1 cellular context compared by ENCODE assay signal in the genomic region with DNA sequence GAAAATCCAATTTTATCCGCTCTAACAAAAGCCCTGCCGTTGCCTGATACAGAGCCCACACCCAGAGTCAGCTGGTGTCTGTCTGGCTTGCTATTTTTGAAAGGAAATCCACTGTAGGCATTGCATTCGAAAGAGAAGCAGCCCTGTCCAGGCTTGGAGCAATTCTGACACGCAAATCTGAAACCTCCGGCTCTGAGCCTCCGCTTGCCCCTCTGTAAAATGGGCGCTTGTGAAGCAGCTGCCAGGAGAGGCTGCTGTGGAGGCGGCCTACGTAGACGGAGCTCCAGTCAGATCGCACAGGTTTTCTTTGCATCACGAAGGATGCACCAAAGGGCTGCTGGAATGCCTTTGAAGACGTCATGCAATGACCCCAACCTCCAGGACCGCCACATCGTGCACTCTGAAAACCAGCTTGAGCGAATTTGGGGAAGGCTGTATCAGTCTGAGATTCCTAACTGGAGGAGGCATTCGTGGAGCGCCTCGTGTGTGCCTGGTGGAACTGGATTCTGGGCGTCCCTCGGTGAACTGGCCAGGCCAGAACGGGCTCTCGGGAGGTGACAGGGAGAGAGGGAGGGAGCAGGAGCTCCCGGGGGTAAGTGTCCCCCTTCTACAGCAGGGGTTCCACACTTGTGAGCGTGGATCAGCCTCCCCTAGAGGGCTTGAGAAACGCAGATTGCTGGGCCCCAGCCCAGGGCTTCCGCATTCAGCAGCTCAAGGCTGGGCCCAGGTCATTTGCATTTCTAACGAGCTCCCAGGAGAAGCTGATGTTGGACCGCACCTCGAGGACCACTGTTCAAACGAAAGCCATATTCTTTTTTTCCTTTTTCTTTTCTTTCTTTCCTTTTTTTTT.
TF ChIP-seq lines count a peak whose summit lies in the region.

No MANE protein-coding gene starts in this region.

TF ChIP-seq in HepG2, 621 proteins besides CTCF, POLR2A, EP300 and RAD21 (continued from another document):
- TF ChIP-seq, protein P1, sequence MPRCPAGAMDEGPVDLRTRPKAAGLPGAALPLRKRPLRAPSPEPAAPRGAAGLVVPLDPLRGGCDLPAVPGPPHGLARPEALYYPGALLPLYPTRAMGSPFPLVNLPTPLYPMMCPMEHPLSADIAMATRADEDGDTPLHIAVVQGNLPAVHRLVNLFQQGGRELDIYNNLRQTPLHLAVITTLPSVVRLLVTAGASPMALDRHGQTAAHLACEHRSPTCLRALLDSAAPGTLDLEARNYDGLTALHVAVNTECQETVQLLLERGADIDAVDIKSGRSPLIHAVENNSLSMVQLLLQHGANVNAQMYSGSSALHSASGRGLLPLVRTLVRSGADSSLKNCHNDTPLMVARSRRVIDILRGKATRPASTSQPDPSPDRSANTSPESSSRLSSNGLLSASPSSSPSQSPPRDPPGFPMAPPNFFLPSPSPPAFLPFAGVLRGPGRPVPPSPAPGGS (CRISPR knock-in tag; IDR thresholded peaks at IDR 0.05), result peak; percentile 51; the same call in 1 of the 2 replicates
- TF ChIP-seq HDAC2 (CRISPR knock-in tag; IDR thresholded peaks at IDR 0.05) (peak; percentile 32; the same call in 1 of the 2 replicates), ZNF501 (CRISPR knock-in tag; IDR thresholded peaks at IDR 0.05) (peak; percentile 19; the same call in 1 of the 2 replicates), ZNF572 (CRISPR knock-in tag; IDR thresholded peaks at IDR 0.05) (peak; percentile 50; the same call in 1 of the 2 replicates), HIVEP1 (CRISPR knock-in tag; IDR thresholded peaks at IDR 0.05) (no peak), PCBP1 (IDR thresholded peaks at IDR 0.05; ENCODE audit: borderline replicate concordance, low read depth, low read length) (0 out of 2 replicates have a peak, but pooled peaks have one; percentile 13), ZMAT3 (CRISPR knock-in tag; conservative IDR thresholded peaks at IDR 0.05) (0 out of 2 replicates have a peak, but pooled peaks have one; percentile 15), ZMYM3 (CRISPR knock-in tag; IDR thresholded peaks at IDR 0.05) (peak; percentile 100), ZNF121 (CRISPR knock-in tag; IDR thresholded peaks at IDR 0.05) (0 out of 2 replicates have a peak, but pooled peaks have one; percentile 0), ZBTB8A (CRISPR knock-in tag; IDR thresholded peaks at IDR 0.05; ENCODE audit: borderline replicate concordance, low read depth) (no peak), XRCC5 (optimal IDR thresholded peaks at IDR 0.05; ENCODE audit: low read length) (peak; percentile 16), NR2F1 (CRISPR knock-in tag; IDR thresholded peaks at IDR 0.05) (0 out of 4 replicates have a peak, but pooled peaks of 1 of the 2 experiments have one; percentile 15), ARID2 (CRISPR knock-in tag; IDR thresholded peaks at IDR 0.05; ENCODE audit: borderline replicate concordance) (no peak), CHD4 (IDR thresholded peaks at IDR 0.05; ENCODE audit: borderline replicate concordance, low read length) (peak; percentile 100), ZNF850 (CRISPR knock-in tag; conservative IDR thresholded peaks at IDR 0.05) (no peak), ZNF629 (CRISPR knock-in tag; conservative IDR thresholded peaks at IDR 0.05) (peak; percentile 100), ATF1 (CRISPR knock-in tag; IDR thresholded peaks at IDR 0.05) (0 out of 2 replicates have a peak, but pooled peaks have one; percentile 29), RCOR2 (CRISPR knock-in tag; IDR thresholded peaks at IDR 0.05) (peak; percentile 70), EHMT2 (IDR thresholded peaks at IDR 0.05; ENCODE audit: borderline replicate concordance, low read depth, low read length) (0 out of 2 replicates have a peak, but pooled peaks have one; percentile 6), KDM1A (CRISPR knock-in tag; IDR thresholded peaks at IDR 0.05) (peak; percentile 98), ZNF3 (CRISPR knock-in tag; IDR thresholded peaks at IDR 0.05) (peak; percentile 35; the same call in 1 of the 2 replicates)
- TF ChIP-seq, protein P2, sequence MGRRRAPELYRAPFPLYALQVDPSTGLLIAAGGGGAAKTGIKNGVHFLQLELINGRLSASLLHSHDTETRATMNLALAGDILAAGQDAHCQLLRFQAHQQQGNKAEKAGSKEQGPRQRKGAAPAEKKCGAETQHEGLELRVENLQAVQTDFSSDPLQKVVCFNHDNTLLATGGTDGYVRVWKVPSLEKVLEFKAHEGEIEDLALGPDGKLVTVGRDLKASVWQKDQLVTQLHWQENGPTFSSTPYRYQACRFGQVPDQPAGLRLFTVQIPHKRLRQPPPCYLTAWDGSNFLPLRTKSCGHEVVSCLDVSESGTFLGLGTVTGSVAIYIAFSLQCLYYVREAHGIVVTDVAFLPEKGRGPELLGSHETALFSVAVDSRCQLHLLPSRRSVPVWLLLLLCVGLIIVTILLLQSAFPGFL (CRISPR knock-in tag; IDR thresholded peaks at IDR 0.05), result no peak
- TF ChIP-seq, protein P3, sequence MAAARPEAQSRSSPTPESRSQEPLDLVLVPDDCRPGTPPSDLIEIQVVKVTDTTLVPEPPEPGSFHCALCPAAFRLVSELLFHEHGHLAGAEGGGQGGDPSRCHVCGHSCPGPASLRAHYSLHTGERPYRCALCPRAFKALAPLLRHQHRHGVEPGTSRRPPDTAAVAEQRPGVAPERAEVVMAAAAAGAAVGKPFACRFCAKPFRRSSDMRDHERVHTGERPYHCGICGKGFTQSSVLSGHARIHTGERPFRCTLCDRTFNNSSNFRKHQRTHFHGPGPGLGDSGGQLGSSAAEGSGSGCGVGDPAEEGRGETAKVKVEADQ (CRISPR knock-in tag; IDR thresholded peaks at IDR 0.05; ENCODE audit: borderline replicate concordance), result no peak
- TF ChIP-seq, protein P4, sequence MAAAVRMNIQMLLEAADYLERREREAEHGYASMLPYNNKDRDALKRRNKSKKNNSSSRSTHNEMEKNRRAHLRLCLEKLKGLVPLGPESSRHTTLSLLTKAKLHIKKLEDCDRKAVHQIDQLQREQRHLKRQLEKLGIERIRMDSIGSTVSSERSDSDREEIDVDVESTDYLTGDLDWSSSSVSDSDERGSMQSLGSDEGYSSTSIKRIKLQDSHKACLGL (CRISPR knock-in tag; IDR thresholded peaks at IDR 0.05), result 0 out of 2 replicates have a peak, but pooled peaks have one; percentile 6
- TF ChIP-seq, protein P5, sequence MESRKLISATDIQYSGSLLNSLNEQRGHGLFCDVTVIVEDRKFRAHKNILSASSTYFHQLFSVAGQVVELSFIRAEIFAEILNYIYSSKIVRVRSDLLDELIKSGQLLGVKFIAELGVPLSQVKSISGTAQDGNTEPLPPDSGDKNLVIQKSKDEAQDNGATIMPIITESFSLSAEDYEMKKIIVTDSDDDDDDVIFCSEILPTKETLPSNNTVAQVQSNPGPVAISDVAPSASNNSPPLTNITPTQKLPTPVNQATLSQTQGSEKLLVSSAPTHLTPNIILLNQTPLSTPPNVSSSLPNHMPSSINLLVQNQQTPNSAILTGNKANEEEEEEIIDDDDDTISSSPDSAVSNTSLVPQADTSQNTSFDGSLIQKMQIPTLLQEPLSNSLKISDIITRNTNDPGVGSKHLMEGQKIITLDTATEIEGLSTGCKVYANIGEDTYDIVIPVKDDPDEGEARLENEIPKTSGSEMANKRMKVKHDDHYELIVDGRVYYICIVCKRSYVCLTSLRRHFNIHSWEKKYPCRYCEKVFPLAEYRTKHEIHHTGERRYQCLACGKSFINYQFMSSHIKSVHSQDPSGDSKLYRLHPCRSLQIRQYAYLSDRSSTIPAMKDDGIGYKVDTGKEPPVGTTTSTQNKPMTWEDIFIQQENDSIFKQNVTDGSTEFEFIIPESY (CRISPR knock-in tag; IDR thresholded peaks at IDR 0.05), result peak; percentile 64; the same call in 1 of the 2 replicates
- TF ChIP-seq, protein P6, sequence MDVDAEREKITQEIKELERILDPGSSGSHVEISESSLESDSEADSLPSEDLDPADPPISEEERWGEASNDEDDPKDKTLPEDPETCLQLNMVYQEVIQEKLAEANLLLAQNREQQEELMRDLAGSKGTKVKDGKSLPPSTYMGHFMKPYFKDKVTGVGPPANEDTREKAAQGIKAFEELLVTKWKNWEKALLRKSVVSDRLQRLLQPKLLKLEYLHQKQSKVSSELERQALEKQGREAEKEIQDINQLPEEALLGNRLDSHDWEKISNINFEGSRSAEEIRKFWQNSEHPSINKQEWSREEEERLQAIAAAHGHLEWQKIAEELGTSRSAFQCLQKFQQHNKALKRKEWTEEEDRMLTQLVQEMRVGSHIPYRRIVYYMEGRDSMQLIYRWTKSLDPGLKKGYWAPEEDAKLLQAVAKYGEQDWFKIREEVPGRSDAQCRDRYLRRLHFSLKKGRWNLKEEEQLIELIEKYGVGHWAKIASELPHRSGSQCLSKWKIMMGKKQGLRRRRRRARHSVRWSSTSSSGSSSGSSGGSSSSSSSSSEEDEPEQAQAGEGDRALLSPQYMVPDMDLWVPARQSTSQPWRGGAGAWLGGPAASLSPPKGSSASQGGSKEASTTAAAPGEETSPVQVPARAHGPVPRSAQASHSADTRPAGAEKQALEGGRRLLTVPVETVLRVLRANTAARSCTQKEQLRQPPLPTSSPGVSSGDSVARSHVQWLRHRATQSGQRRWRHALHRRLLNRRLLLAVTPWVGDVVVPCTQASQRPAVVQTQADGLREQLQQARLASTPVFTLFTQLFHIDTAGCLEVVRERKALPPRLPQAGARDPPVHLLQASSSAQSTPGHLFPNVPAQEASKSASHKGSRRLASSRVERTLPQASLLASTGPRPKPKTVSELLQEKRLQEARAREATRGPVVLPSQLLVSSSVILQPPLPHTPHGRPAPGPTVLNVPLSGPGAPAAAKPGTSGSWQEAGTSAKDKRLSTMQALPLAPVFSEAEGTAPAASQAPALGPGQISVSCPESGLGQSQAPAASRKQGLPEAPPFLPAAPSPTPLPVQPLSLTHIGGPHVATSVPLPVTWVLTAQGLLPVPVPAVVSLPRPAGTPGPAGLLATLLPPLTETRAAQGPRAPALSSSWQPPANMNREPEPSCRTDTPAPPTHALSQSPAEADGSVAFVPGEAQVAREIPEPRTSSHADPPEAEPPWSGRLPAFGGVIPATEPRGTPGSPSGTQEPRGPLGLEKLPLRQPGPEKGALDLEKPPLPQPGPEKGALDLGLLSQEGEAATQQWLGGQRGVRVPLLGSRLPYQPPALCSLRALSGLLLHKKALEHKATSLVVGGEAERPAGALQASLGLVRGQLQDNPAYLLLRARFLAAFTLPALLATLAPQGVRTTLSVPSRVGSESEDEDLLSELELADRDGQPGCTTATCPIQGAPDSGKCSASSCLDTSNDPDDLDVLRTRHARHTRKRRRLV (CRISPR knock-in tag; IDR thresholded peaks at IDR 0.05), result 0 out of 2 replicates have a peak, but pooled peaks have one; percentile 6
- TF ChIP-seq, protein P7, sequence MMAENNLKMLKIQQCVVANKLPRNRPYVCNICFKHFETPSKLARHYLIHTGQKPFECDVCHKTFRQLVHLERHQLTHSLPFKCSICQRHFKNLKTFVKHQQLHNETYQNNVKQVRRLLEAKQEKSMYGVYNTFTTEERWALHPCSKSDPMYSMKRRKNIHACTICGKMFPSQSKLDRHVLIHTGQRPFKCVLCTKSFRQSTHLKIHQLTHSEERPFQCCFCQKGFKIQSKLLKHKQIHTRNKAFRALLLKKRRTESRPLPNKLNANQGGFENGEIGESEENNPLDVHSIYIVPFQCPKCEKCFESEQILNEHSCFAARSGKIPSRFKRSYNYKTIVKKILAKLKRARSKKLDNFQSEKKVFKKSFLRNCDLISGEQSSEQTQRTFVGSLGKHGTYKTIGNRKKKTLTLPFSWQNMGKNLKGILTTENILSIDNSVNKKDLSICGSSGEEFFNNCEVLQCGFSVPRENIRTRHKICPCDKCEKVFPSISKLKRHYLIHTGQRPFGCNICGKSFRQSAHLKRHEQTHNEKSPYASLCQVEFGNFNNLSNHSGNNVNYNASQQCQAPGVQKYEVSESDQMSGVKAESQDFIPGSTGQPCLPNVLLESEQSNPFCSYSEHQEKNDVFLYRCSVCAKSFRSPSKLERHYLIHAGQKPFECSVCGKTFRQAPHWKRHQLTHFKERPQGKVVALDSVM (CRISPR knock-in tag; IDR thresholded peaks at IDR 0.05), result no peak
